ENCODE assay signal across 13 cellular contexts in the genomic region with DNA sequence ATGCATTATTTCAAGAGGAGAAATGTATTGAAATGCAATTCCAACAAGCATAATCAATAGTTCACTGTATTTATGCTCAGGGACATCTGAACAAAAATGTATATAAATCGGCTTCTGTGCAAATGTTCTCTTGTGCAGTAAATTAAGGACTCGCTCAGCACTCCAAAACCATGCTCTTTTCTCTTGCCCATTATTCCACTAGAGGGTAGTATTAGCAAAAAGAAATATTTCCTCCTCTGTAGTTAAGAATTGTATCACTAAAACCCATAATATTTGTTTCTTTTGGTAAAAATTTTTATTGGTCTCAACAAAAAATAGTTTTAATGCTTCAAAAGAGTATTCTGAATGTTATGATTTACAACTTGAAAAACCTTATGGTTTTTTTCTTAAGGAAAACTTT.
A peak's percentile ranks its signal among the peaks of the same experiment; 100 is the strongest.
DNase-seq lines count a peak whose midpoint lies in the region; ATAC-seq and TF ChIP-seq lines count a peak whose summit lies in the region.
"Had no signal": no experiment of that assay in that cellular context is flagged by ENCODE, and none has a peak within 500 bp of the region (broad histone marks: within the 10 kb centered on the region; RNA-seq: fewer than 3 reads in every experiment).

No MANE protein-coding gene starts in this region.

- H3K4me3 ChIP-seq in left ventricle myocardium inferior = no peak overlapping the region
- H3K4me3 ChIP-seq: BLaER1 had no signal

- POLR2A ChIA-PET in activated CD8-positive, alpha-beta T cell treated with anti-CD3 and anti-CD28 coated beads for 36 hours (lab: Charles Lee) = no interaction called here

- H3K27ac ChIP-seq in left ventricle myocardium inferior (replicated peaks) (no peak overlapping the region), substantia nigra (ENCODE audit: low read depth, low read length, poor library complexity, severe bottlenecking) (no peak overlapping the region)
- H3K27ac ChIP-seq: BLaER1 had no signal

- DNase-seq in left ventricle myocardium inferior = no peak
- no peak for DNase-seq in left cardiac atrium
- DNase-seq in SK-N-DZ (ENCODE audit: low spot score) = peak; percentile 37
- peak; percentile 1 for DNase-seq in iPS DF 4.7 (ENCODE audit: extremely low read depth, low spot score)
- DNase-seq in substantia nigra (lab: John Stamatoyannopoulos, UW) = no peak
- no peak for DNase-seq in activated CD8-positive, alpha-beta T cell treated with anti-CD3 and anti-CD28 coated beads for 36 hours
- DNase-seq in AG20443 (ENCODE audit: low spot score) = no peak
- DNase-seq: activated CD8-positive, alpha-beta memory T cell treated with anti-CD3 and anti-CD28 coated beads, Interleukin-2, amount 50 U/mL, for 48 hours; central memory CD4-positive, alpha-beta T cell; natural killer cell; NCI-H1694 treated with DMSO at 0.1 percent for 48 hours had no signal

- no peak overlapping the region for H3K27ac Mint-ChIP-seq in activated CD8-positive, alpha-beta T cell treated with anti-CD3 and anti-CD28 coated beads for 36 hours
- H3K27ac Mint-ChIP-seq: natural killer cell had no signal

- no peaks in the 10 kb centered on the region for H3K4me1 ChIP-seq in left ventricle myocardium inferior
- H3K4me1 ChIP-seq: BLaER1 had no signal

- intact Hi-C loops in left ventricle myocardium inferior (cut with micrococcal nuclease) (no loop called here), left cardiac atrium (cut with DNase I) (no loop called here)
- intact Hi-C loops in activated CD8-positive, alpha-beta T cell treated with anti-CD3 and anti-CD28 coated beads for 36 hours (cut with micrococcal nuclease) = no loop called here

- no peaks in the 10 kb centered on the region for H3K27me3 ChIP-seq in left ventricle myocardium inferior (ENCODE audit: low read depth)
- H3K27me3 ChIP-seq: BLaER1 had no signal

- no peaks in the 10 kb centered on the region for H3K36me3 Mint-ChIP-seq in activated CD8-positive, alpha-beta T cell treated with anti-CD3 and anti-CD28 coated beads for 36 hours (ENCODE audit: low read depth)
- H3K36me3 Mint-ChIP-seq: natural killer cell had no signal

- no peaks in the 10 kb centered on the region for H3K9me3 ChIP-seq in left ventricle myocardium inferior (replicated peaks)
- H3K9me3 ChIP-seq: BLaER1 had no signal

- H3K4me1 Mint-ChIP-seq in activated CD8-positive, alpha-beta T cell treated with anti-CD3 and anti-CD28 coated beads for 36 hours (ENCODE audit: low read depth) = no peaks in the 10 kb centered on the region
- H3K4me1 Mint-ChIP-seq: natural killer cell had no signal

- peaks cover 3% of the 10 kb centered on the region for H3K9me3 Mint-ChIP-seq in activated CD8-positive, alpha-beta T cell treated with anti-CD3 and anti-CD28 coated beads for 36 hours

- CTCF ChIA-PET in activated CD8-positive, alpha-beta T cell treated with anti-CD3 and anti-CD28 coated beads for 36 hours (lab: Charles Lee) = no interaction called here

- ATAC-seq in left cardiac atrium = no peak
- no peak for ATAC-seq in activated CD8-positive, alpha-beta T cell treated with anti-CD3 and anti-CD28 coated beads for 36 hours
- ATAC-seq in HG02970 (IDR thresholded peaks at IDR 0.05; ENCODE audit: low FRiP score, unreplicated experiment) = no peak
- ATAC-seq: natural killer cell had no signal

- TF ChIP-seq CTCF in left ventricle myocardium inferior (IDR thresholded peaks at IDR 0.05; ENCODE audit: borderline replicate concordance) = peak; percentile 44
- no peak for TF ChIP-seq CTCF in activated CD8-positive, alpha-beta T cell treated with anti-CD3 and anti-CD28 coated beads for 36 hours (IDR thresholded peaks at IDR 0.05)

- no peaks in the 10 kb centered on the region for H3K27me3 Mint-ChIP-seq in activated CD8-positive, alpha-beta T cell treated with anti-CD3 and anti-CD28 coated beads for 36 hours

- H3K4me3 Mint-ChIP-seq in activated CD8-positive, alpha-beta T cell treated with anti-CD3 and anti-CD28 coated beads for 36 hours = no peak overlapping the region
- H3K4me3 Mint-ChIP-seq: natural killer cell had no signal

- H3K36me3 ChIP-seq in left ventricle myocardium inferior = no peaks in the 10 kb centered on the region
- H3K36me3 ChIP-seq: BLaER1 had no signal

Comparison
In these comparisons a context has a peak if more than half of its experiments do, and no peak if none do; other contexts are left out.
1. DNase-seq: peak in SK-N-DZ (single experiment) and iPS DF 4.7 (single experiment); none in left ventricle myocardium inferior (single experiment), left cardiac atrium (single experiment), substantia nigra (0 of 49), activated CD8-positive, alpha-beta T cell treated with anti-CD3 and anti-CD28 coated beads for 36 hours (single experiment) and AG20443 (single experiment).